15 cellular contexts compared by ENCODE assay signal in the genomic region with DNA sequence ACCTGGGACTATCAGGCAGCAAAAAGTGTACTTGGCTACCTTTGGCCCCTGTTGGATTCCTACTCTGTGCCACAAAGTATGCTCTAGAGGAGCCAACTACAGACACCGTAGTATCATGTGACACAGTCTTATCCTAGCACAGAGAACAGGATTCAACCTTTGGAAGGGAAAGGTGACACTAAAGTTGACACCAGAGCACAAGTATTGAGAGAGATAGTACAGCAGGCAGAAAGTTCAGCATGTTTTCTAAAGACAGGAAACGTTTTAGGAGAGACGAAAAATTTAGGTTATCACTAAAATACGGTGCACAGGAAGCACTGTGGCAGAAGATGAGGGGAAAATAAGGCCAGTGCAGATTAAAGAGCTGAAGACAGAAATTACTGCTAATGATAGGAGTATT. TPM values are rescaled to one million over a fixed set of nuclear protein-coding genes. Genes with fewer than 3 reads are reported as not detected.
DNase-seq lines count a peak whose midpoint lies in the region; ATAC-seq, FAIRE-seq and TF ChIP-seq lines count a peak whose summit lies in the region.
"Had no signal": no experiment of that assay in that cellular context is flagged by ENCODE, and none has a peak within 500 bp of the region (broad histone marks: within the 10 kb centered on the region; RNA-seq: fewer than 3 reads in every experiment).

No MANE protein-coding gene starts in this region.

- H3K9me3 ChIP-seq in body of pancreas (no peaks in the 10 kb centered on the region), HepG2 (ENCODE audit: low read length) (peaks cover 5% of the 10 kb centered on the region; the same call in 1 of the 2 replicates)
- H3K9me3 ChIP-seq: suprapubic skin had no signal

- TF ChIP-seq POLR2A in body of pancreas (IDR thresholded peaks at IDR 0.05) (no peak), HepG2 (IDR thresholded peaks at IDR 0.05; ENCODE audit: insufficient read depth in 1 of 2, low read depth in 2 of 2, low read length in 2 of 2) (no peak)

- peak overlapping the region; percentile 63 for H3K4me3 Mint-ChIP-seq in activated T-cell treated with anti-CD3 and anti-CD28 coated beads, Interleukin-2, amount 50 U/mL, for 24 hours

- no peaks in the 10 kb centered on the region for H3K27me3 ChIP-seq in body of pancreas
- no peaks in the 10 kb centered on the region for H3K27me3 ChIP-seq in HepG2 (ENCODE audit: control insufficient read depth in 1 of 2, insufficient read depth in 2 of 2, low read length in 2 of 2)
- H3K27me3 ChIP-seq: suprapubic skin had no signal

- TF ChIP-seq CTCF in body of pancreas (IDR thresholded peaks at IDR 0.05), result no peak
- TF ChIP-seq CTCF in HepG2 (CRISPR knock-in tag; IDR thresholded peaks at IDR 0.05), result no peak

- in situ Hi-C loops in HepG2 (cut with HindIII; ENCODE audit: extremely low pct_ligation_motif_present, low pct_unique_long_range_greater_than_20kb), result no loop called here

- H3K79me2 ChIP-seq in HepG2 (ENCODE audit: insufficient read depth, low read length), result peaks cover 94% of the 10 kb centered on the region

- H3K4me1 Mint-ChIP-seq in activated T-cell treated with anti-CD3 and anti-CD28 coated beads, Interleukin-2, amount 50 U/mL, for 24 hours (ENCODE audit: low read depth), result peaks cover 98% of the 10 kb centered on the region

- H3K27me3 Mint-ChIP-seq in activated T-cell treated with anti-CD3 and anti-CD28 coated beads, Interleukin-2, amount 50 U/mL, for 24 hours, result no peaks in the 10 kb centered on the region

- no peak for DNase-seq in activated T-cell treated with anti-CD3 and anti-CD28 coated beads, Interleukin-2, amount 50 U/mL, for 24 hours
- DNase-seq in activated T-cell treated with anti-CD3 and anti-CD28 coated beads, Interleukin-2, amount 50 U/mL, for 48 hours, result no peak
- DNase-seq in body of pancreas (no peak), HepG2 (ENCODE audit: low spot score) (peak; percentile 52), NAMALWA (ENCODE audit: low spot score) (no peak), foreskin melanocyte (no peak)
- DNase-seq: activated CD8-positive, alpha-beta memory T cell treated with anti-CD3 and anti-CD28 coated beads, Interleukin-2, amount 50 U/mL, for 4 hours; central memory CD4-positive, alpha-beta T cell; KG1; NCI-H2029 treated with DMSO at 0.1 percent for 48 hours; occipital lobe had no signal

- no peak for TF ChIP-seq RAD21 in HepG2 (CRISPR knock-in tag; IDR thresholded peaks at IDR 0.05)

- peaks cover 15% of the 10 kb centered on the region; the same call in 1 of the 2 replicates for H4K20me1 ChIP-seq in HepG2 (ENCODE audit: insufficient read depth, low read length)

- BruUV-seq in HepG2 (replicated peaks; lab: Mats Ljungman, UMichigan), result no TSS peak

- 67 to 72% methylated on average over 4 of the region's 4 CpGs for WGBS in body of pancreas, 2 donors
- WGBS in HepG2 (ENCODE audit: low lambda C conversion rate), result 25% methylated on average over 4 of the region's 4 CpGs

- no peak for FAIRE-seq in HepG2 (lab: Jason Lieb, UNC)
- FAIRE-seq: islet of Langerhans had no signal

- no peaks in the 10 kb centered on the region for H3K36me3 ChIP-seq in body of pancreas (replicated peaks in 1 of 2; ENCODE audit: insufficient read depth in 1 of 2, low read depth in 2 of 2)
- peaks cover 0 to 4% of the 10 kb centered on the region in 2 experiments; a peak in 1 of 5 replicates for H3K36me3 ChIP-seq in HepG2 (replicated peaks in 1 of 2; ENCODE audit: control insufficient read depth in 1 of 2, insufficient read depth in 2 of 2, low read length in 2 of 2)
- H3K36me3 ChIP-seq: suprapubic skin had no signal

- peaks cover 78% of the 10 kb centered on the region for H3K36me3 Mint-ChIP-seq in activated T-cell treated with anti-CD3 and anti-CD28 coated beads, Interleukin-2, amount 50 U/mL, for 24 hours (ENCODE audit: low read depth)

- H3K9ac ChIP-seq in HepG2 (ENCODE audit: insufficient read depth, low read depth, low read length), result peak overlapping the region; percentile 19; the same call in 1 of the 2 replicates

- POLR2A ChIA-PET in HepG2 (lab: Yijun Ruan, JAX), result no interaction called here

- CTCF ChIA-PET in HepG2 (lab: Yijun Ruan, JAX; ENCODE audit: low intra/inter-chr PET ratio, low total read pairs), result no interaction called here

- H3K27ac ChIP-seq in body of pancreas (no peak overlapping the region), HepG2 (ENCODE audit: extremely low read length, insufficient read depth, low read length) (peak overlapping the region; percentile 55), temporal lobe (ENCODE audit: low read depth, low read length) (peak overlapping the region; percentile 53)
- H3K27ac ChIP-seq: suprapubic skin had no signal

- intact Hi-C loops in body of pancreas (cut with DNase I) (no loop called here), HepG2 (cut with micrococcal nuclease; ENCODE audit: unreplicated experiment) (no loop called here)

- H3K9me3 Mint-ChIP-seq in activated T-cell treated with anti-CD3 and anti-CD28 coated beads, Interleukin-2, amount 50 U/mL, for 24 hours, result peaks cover 4% of the 10 kb centered on the region

- peak overlapping the region; percentile 57 for H3K4me2 ChIP-seq in HepG2 (ENCODE audit: low read depth, low read length)

- H3K27ac Mint-ChIP-seq in activated T-cell treated with anti-CD3 and anti-CD28 coated beads, Interleukin-2, amount 50 U/mL, for 24 hours, result peak overlapping the region; percentile 84

- H2AFZ ChIP-seq in HepG2 (ENCODE audit: low read length), result no peak overlapping the region

- H3K4me1 ChIP-seq in body of pancreas (peaks cover 25% of the 10 kb centered on the region), HepG2 (ENCODE audit: insufficient read depth, low read length) (peaks cover 52% of the 10 kb centered on the region)

- no peak overlapping the region for H3K4me3 ChIP-seq in body of pancreas
- H3K4me3 ChIP-seq in HepG2 (replicated peaks in 1 of 3; ENCODE audit: insufficient read depth in 1 of 3, low read depth in 2 of 3, low read length in 3 of 3), result peak overlapping the region in 1 of 3 experiments; percentile 20; a peak in 1 of 6 replicates
- H3K4me3 ChIP-seq: suprapubic skin had no signal

- ATAC-seq in body of pancreas, result peak; percentile 15
- ATAC-seq in HepG2, result peak; percentile 96
- no peak for ATAC-seq in GM18519 (IDR thresholded peaks at IDR 0.05; ENCODE audit: low FRiP score, unreplicated experiment)

- TF ChIP-seq EP300 in HepG2 (IDR thresholded peaks at IDR 0.05; ENCODE audit: low read depth in 2 of 2, low read length in 2 of 2), result no peak
- no peak for TF ChIP-seq EP300 in HepG2 (CRISPR knock-in tag; IDR thresholded peaks at IDR 0.05; ENCODE audit: borderline replicate concordance)

TF ChIP-seq in HepG2, 621 proteins besides CTCF, POLR2A, EP300 and RAD21 (continues in another document):
- peak; percentile 39 for TF ChIP-seq SAP130 (CRISPR knock-in tag; IDR thresholded peaks at IDR 0.05; ENCODE audit: low read depth)
- TF ChIP-seq GTF3A (CRISPR knock-in tag; conservative IDR thresholded peaks at IDR 0.05), result no peak
- peak; percentile 48; the same call in 1 of the 2 replicates for TF ChIP-seq HNF4G (IDR thresholded peaks at IDR 0.05; ENCODE audit: borderline replicate concordance, low read depth, low read length)
- TF ChIP-seq HNF4G (CRISPR knock-in tag; IDR thresholded peaks at IDR 0.05; ENCODE audit: borderline replicate concordance, low read depth), result no peak
- TF ChIP-seq ZFP90 (CRISPR knock-in tag; IDR thresholded peaks at IDR 0.05; ENCODE audit: borderline replicate concordance), result no peak
- TF ChIP-seq, protein P1, sequence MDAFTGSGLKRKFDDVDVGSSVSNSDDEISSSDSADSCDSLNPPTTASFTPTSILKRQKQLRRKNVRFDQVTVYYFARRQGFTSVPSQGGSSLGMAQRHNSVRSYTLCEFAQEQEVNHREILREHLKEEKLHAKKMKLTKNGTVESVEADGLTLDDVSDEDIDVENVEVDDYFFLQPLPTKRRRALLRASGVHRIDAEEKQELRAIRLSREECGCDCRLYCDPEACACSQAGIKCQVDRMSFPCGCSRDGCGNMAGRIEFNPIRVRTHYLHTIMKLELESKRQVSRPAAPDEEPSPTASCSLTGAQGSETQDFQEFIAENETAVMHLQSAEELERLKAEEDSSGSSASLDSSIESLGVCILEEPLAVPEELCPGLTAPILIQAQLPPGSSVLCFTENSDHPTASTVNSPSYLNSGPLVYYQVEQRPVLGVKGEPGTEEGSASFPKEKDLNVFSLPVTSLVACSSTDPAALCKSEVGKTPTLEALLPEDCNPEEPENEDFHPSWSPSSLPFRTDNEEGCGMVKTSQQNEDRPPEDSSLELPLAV (CRISPR knock-in tag; conservative IDR thresholded peaks at IDR 0.05; ENCODE audit: low read depth), result no peak

RNA-seq across cellular contexts. Expression of a gene that starts 18.6 kb away (rescaled TPM):
- total RNA-seq in body of pancreas (10 to 100 TPM in 1 of 2 donors, 1 to 10 TPM in 1; 9.6 to 19.7 TPM), HepG2 (2016; rRNA removed; fragmentation: Illumina TruSeq; extraction: Trizol) (96.2 and 132 TPM in 2 replicates), temporal lobe (42.5 TPM)
- 162 and 182 TPM in 2 replicates for total RNA-seq in HepG2 (2016; cell fraction: cytosol; rRNA removed; fragmentation: Illumina TruSeq; extraction: Trizol; ENCODE audit: low read depth)
- total RNA-seq in HepG2 (2016; cell fraction: insoluble cytoplasmic fraction; rRNA removed; fragmentation: Illumina TruSeq; extraction: Trizol), result 95.6 and 122 TPM in 2 replicates
- total RNA-seq in HepG2 (2016; cell fraction: membrane; rRNA removed; fragmentation: Illumina TruSeq; extraction: Trizol), result 148 and 164 TPM in 2 replicates
- 74.9 and 75.8 TPM in 2 replicates for total RNA-seq in HepG2 (2016; cell fraction: nucleus; rRNA removed; fragmentation: Illumina TruSeq; extraction: Trizol)
- polyA plus RNA-seq in HepG2 (2011; rRNA removed), result 34.0 and 40.2 TPM in 2 replicates
- 22.8 and 32.4 TPM in 2 replicates for polyA plus RNA-seq in HepG2 (2011; cell fraction: cytosol; rRNA removed)
- polyA plus RNA-seq in HepG2 (2011; cell fraction: nucleus; rRNA removed), result 16.3 and 21.0 TPM in 2 replicates
- polyA plus RNA-seq in HepG2 (2012), result 48.7 and 54.8 TPM in 2 replicates
- 61.1 and 63.8 TPM in 2 replicates for polyA plus RNA-seq in HepG2 (2016; cell fraction: cytosol; fragmentation: Illumina TruSeq; extraction: Trizol; ENCODE audit: low read depth)
- 69.3 and 70.0 TPM in 2 replicates for polyA plus RNA-seq in HepG2 (2016; cell fraction: insoluble cytoplasmic fraction; fragmentation: Illumina TruSeq; extraction: Trizol; ENCODE audit: low read depth)
- polyA plus RNA-seq in HepG2 (2016; cell fraction: membrane; fragmentation: Illumina TruSeq; extraction: Trizol; ENCODE audit: low read depth), result 82.3 and 86.6 TPM in 2 replicates
- polyA plus RNA-seq in HepG2 (2016; cell fraction: nucleus; fragmentation: Illumina TruSeq; extraction: Trizol; ENCODE audit: insufficient read depth, low read depth), result 36.9 and 38.6 TPM in 2 replicates
- polyA minus RNA-seq in HepG2 (2011; rRNA and poly(A)+ RNA removed; ENCODE audit: low replicate concordance), result 48.2 and 195 TPM in 2 replicates
- polyA minus RNA-seq in HepG2 (2011; cell fraction: cytosol; rRNA and poly(A)+ RNA removed), result 51.8 and 65.1 TPM in 2 replicates
- 86.8 and 96.2 TPM in 2 replicates for polyA minus RNA-seq in HepG2 (2011; cell fraction: nucleus; rRNA and poly(A)+ RNA removed)

Comparison
In these comparisons a context has a peak if more than half of its experiments do, and no peak if none do; other contexts are left out.
1. H3K27ac ChIP-seq: peak in HepG2 (single experiment) and temporal lobe (single experiment); none in body of pancreas (0 of 4).